Comparison of ENCODE assay signal across 8 cellular contexts in the genomic region with DNA sequence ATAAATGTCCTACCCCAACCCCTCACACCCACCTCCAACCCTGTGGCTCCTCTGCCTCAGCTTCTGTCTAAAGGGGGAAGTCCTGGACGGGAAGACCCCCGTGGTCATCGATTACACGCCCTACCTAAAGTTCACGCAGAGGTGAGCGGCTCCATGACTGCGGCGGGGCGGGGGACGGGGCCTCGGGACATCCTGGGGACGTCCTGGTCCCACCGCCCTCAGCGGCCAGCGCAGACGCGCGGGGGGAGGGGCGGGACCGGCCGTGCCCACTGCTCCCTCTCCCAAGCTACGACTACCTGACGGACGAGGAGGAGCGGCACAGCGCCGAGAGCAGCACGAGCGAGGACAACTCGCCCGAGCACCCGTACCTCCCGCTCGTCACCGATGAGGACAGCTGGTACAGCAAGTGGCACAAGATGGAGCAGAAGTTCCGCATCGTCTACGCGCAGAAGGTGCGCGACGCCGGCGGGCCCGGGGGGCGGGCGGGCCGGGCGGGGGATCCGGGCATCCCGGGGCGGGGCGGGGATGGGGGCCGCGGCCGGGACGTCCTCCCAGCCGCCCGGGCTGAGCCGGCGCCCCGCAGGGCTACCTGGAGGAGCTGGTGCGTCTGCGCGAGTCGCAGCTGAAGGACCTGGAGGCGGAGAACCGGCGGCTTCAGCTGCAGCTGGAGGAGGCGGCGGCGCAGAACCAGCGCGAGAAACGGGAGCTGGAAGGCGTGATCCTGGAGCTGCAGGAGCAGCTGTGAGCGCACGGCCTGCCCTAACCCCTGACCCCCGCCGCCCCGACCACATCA. TPM values are rescaled to one million over a fixed set of nuclear protein-coding genes. Genes with fewer than 3 reads are reported as not detected.
DNase-seq lines count a peak whose midpoint lies in the region; ATAC-seq and TF ChIP-seq lines count a peak whose summit lies in the region.

No MANE protein-coding gene starts in this region.

- H3K27ac ChIP-seq in BLaER1 treated with 17β-estradiol and CSF1 and Interleukin-3, amounts not matched to agents 10 nM and 100 nM = no peak overlapping the region

- peaks cover 43% of the 10 kb centered on the region for H3K27me3 Mint-ChIP-seq in activated CD4-positive, alpha-beta T cell treated with anti-CD3 and anti-CD28 coated beads, Interleukin-2, amount 10 ng/mL, durations not matched to agents 24 days and 14 days

- TF ChIP-seq CTCF in HFF-Myc (IDR thresholded peaks at IDR 0.05; ENCODE audit: low read depth, low read length, missing control alignments) = no peak

- H3K4me3 ChIP-seq in BLaER1 treated with 17β-estradiol and CSF1 and Interleukin-3, amounts not matched to agents 10 nM and 100 nM = peak overlapping the region in 2 of 10 experiments; percentile 28 to 29; a peak in 4 of 20 replicates
- peak overlapping the region; percentile 19; the same call in 1 of the 2 replicates for H3K4me3 ChIP-seq in HFF-Myc (replicated peaks; ENCODE audit: low read depth, low read length)
- H3K4me3 ChIP-seq in skeletal muscle cell (ENCODE audit: low read depth, low read length) = peak overlapping the region; percentile 38

- intact Hi-C loops in activated CD4-positive, alpha-beta T cell treated with anti-CD3 and anti-CD28 coated beads, Interleukin-2, amount 10 ng/mL, durations not matched to agents 24 days and 14 days (cut with micrococcal nuclease) = no loop called here

- H3K9ac ChIP-seq in BLaER1 treated with 17β-estradiol and CSF1 and Interleukin-3, amounts not matched to agents 10 nM and 100 nM = no peak overlapping the region

- H3K27me3 ChIP-seq in BLaER1 treated with 17β-estradiol and CSF1 and Interleukin-3, amounts not matched to agents 10 nM and 100 nM = peaks cover 61 to 85% (median 79%) of the 10 kb centered on the region in 11 experiments

- peaks cover 10 to 26% (median 18%) of the 10 kb centered on the region in 11 experiments for H3K36me3 ChIP-seq in BLaER1 treated with 17β-estradiol and CSF1 and Interleukin-3, amounts not matched to agents 10 nM and 100 nM

- peaks cover 0 to 79% (median 29%) of the 10 kb centered on the region in 11 experiments; a peak in 18 of 22 replicates for H4K20me1 ChIP-seq in BLaER1 treated with 17β-estradiol and CSF1 and Interleukin-3, amounts not matched to agents 10 nM and 100 nM

- H3K4me1 ChIP-seq in BLaER1 treated with 17β-estradiol and CSF1 and Interleukin-3, amounts not matched to agents 10 nM and 100 nM = peaks cover 0 to 11% (median 0%) of the 10 kb centered on the region in 10 experiments; a peak in 6 of 20 replicates

- peak overlapping the region in 8 of 11 experiments; percentile 21 to 53 (median 42); a peak in 11 of 22 replicates for H3K4me2 ChIP-seq in BLaER1 treated with 17β-estradiol and CSF1 and Interleukin-3, amounts not matched to agents 10 nM and 100 nM

- peaks cover 10% of the 10 kb centered on the region for H3K4me1 Mint-ChIP-seq in activated CD4-positive, alpha-beta T cell treated with anti-CD3 and anti-CD28 coated beads, Interleukin-2, amount 10 ng/mL, durations not matched to agents 24 days and 14 days

- H3K9me3 ChIP-seq in BLaER1 treated with 17β-estradiol and CSF1 and Interleukin-3, amounts not matched to agents 10 nM and 100 nM (replicated peaks in 1 of 11) = peaks cover 0 to 12% (median 9%) of the 10 kb centered on the region in 11 experiments; a peak in 12 of 22 replicates

- ATAC-seq in esophagus mucosa = peak; percentile 15
- no peak for ATAC-seq in GM19397 (IDR thresholded peaks at IDR 0.05; ENCODE audit: unreplicated experiment)
- ATAC-seq in HG03342 (IDR thresholded peaks at IDR 0.05; ENCODE audit: unreplicated experiment) = no peak

- H3K36me3 Mint-ChIP-seq in activated CD4-positive, alpha-beta T cell treated with anti-CD3 and anti-CD28 coated beads, Interleukin-2, amount 10 ng/mL, durations not matched to agents 24 days and 14 days (ENCODE audit: low read depth) = peaks cover 14% of the 10 kb centered on the region

- peak overlapping the region; percentile 81 for H3K4me3 Mint-ChIP-seq in activated CD4-positive, alpha-beta T cell treated with anti-CD3 and anti-CD28 coated beads, Interleukin-2, amount 10 ng/mL, durations not matched to agents 24 days and 14 days

- H3K9me3 Mint-ChIP-seq in activated CD4-positive, alpha-beta T cell treated with anti-CD3 and anti-CD28 coated beads, Interleukin-2, amount 10 ng/mL, durations not matched to agents 24 days and 14 days = no peaks in the 10 kb centered on the region

- H3K27ac Mint-ChIP-seq in activated CD4-positive, alpha-beta T cell treated with anti-CD3 and anti-CD28 coated beads, Interleukin-2, amount 10 ng/mL, durations not matched to agents 24 days and 14 days = no peak overlapping the region

- DNase-seq in HFF-Myc (ENCODE audit: extremely low read depth, low read depth) (no peak), skeletal muscle cell (ENCODE audit: low read depth) (no peak), NCI-H1048 (lab: John Stamatoyannopoulos, UW) (no peak)
- DNase-seq in activated CD4-positive, alpha-beta T cell treated with anti-CD3 and anti-CD28 coated beads, Interleukin-2, amount 10 ng/mL, durations not matched to agents 24 days and 14 days = peak; percentile 85

RNA-seq across cellular contexts. Expression of a gene that starts 6.7 kb away (rescaled TPM):
- total RNA-seq in activated CD4-positive, alpha-beta T cell treated with anti-CD3 and anti-CD28 coated beads, Interleukin-2, amount 10 ng/mL, durations not matched to agents 24 days and 14 days = 0.42 TPM in 1 of 2 replicates, not detected in the other
- 6.0 TPM for total RNA-seq in esophagus mucosa

RNA-seq across cellular contexts. Expression of a gene that starts 9.6 kb away (rescaled TPM):
- total RNA-seq in activated CD4-positive, alpha-beta T cell treated with anti-CD3 and anti-CD28 coated beads, Interleukin-2, amount 10 ng/mL, durations not matched to agents 24 days and 14 days = 172 TPM in 2 replicates
- total RNA-seq in esophagus mucosa = 126 TPM

RNA-seq across cellular contexts. Expression of a gene that starts 30.0 kb away (rescaled TPM):
- 33.0 and 34.6 TPM in 2 replicates for total RNA-seq in activated CD4-positive, alpha-beta T cell treated with anti-CD3 and anti-CD28 coated beads, Interleukin-2, amount 10 ng/mL, durations not matched to agents 24 days and 14 days
- 767 TPM for total RNA-seq in esophagus mucosa

RNA-seq across cellular contexts. Expression of a gene that starts 47.1 kb away (rescaled TPM):
- total RNA-seq in activated CD4-positive, alpha-beta T cell treated with anti-CD3 and anti-CD28 coated beads, Interleukin-2, amount 10 ng/mL, durations not matched to agents 24 days and 14 days = not detected in 2 replicates
- total RNA-seq in esophagus mucosa = not detected

RNA-seq across cellular contexts. Expression of a gene that starts 48.6 kb away (rescaled TPM):
- total RNA-seq in activated CD4-positive, alpha-beta T cell treated with anti-CD3 and anti-CD28 coated beads, Interleukin-2, amount 10 ng/mL, durations not matched to agents 24 days and 14 days = 0.21 and 0.26 TPM in 2 replicates
- total RNA-seq in esophagus mucosa = 1.1 TPM

Comparison
In these comparisons a context has a peak if more than half of its experiments do, and no peak if none do; other contexts are left out.
1. RNA of a gene that starts 30.0 kb away (total RNA-seq): 767 TPM in esophagus mucosa (single experiment); 33.0 to 34.6 TPM in activated CD4-positive, alpha-beta T cell treated with anti-CD3 and anti-CD28 coated beads, Interleukin-2, amount 10 ng/mL, durations not matched to agents 24 days and 14 days; every median in the first group is over 10 times any median in the second.